ENCODE assay signal across 8 cellular contexts in genomic region chr15:92884813-92885461, GRCh38. TPM values are rescaled to one million over a fixed set of nuclear protein-coding genes. Genes with fewer than 3 reads are reported as not detected.
DNase-seq lines count a peak whose midpoint lies in the region; ATAC-seq and TF ChIP-seq lines count a peak whose summit lies in the region.

No MANE protein-coding gene starts in this region.

- H4K91ac ChIP-seq in trophoblast cell (ENCODE audit: low read depth, low read length), result no peak overlapping the region

- no peak for ATAC-seq in HG03039 (IDR thresholded peaks at IDR 0.05; ENCODE audit: unreplicated experiment)

- H2BK120ac ChIP-seq in trophoblast cell (ENCODE audit: insufficient read depth, low read length, poor library complexity), result no peak overlapping the region

- peak overlapping the region; percentile 43 for H3K4me2 ChIP-seq in trophoblast cell (ENCODE audit: low read length)

- no peaks in the 10 kb centered on the region for H3K27me3 ChIP-seq in trophoblast cell (ENCODE audit: insufficient read depth, low read length)

- no peak overlapping the region for H3K14ac ChIP-seq in trophoblast cell (ENCODE audit: low read length)

- no peak overlapping the region for H3K23ac ChIP-seq in trophoblast cell (ENCODE audit: low read length)

- DNase-seq in NCI-H1105 treated with DMSO at 0.1 percent for 48 hours (lab: John Stamatoyannopoulos, UW), result peak; percentile 4
- no peak for DNase-seq in NCI-H1105 (lab: John Stamatoyannopoulos, UW)
- DNase-seq in RPMI8226, result peak; percentile 36
- DNase-seq in epithelial cell of esophagus (ENCODE audit: low read depth), result no peak
- DNase-seq in trophoblast cell, result peak in 1 of 2 donors; percentile 65
- DNase-seq in central memory CD4-positive, alpha-beta T cell, result no peak
- no peak for DNase-seq in DMS153 (lab: John Stamatoyannopoulos, UW)

- H3K4me3 ChIP-seq in epithelial cell of esophagus (ENCODE audit: low read length) (peak overlapping the region; percentile 95), trophoblast cell (ENCODE audit: low read depth, low read length) (peak overlapping the region; percentile 6)

- no peak overlapping the region for H3K27ac ChIP-seq in trophoblast cell (ENCODE audit: low read depth, low read length)

- H3K4me1 ChIP-seq in trophoblast cell (ENCODE audit: control insufficient read depth in 1 of 2, insufficient read depth in 2 of 2, low read length in 2 of 2), result peaks cover 3 to 6% of the 10 kb centered on the region in 2 experiments

- no peak overlapping the region for H3K18ac ChIP-seq in trophoblast cell (ENCODE audit: low read length)

- TF ChIP-seq CTCF in epithelial cell of esophagus (IDR thresholded peaks at IDR 0.05; ENCODE audit: insufficient read depth, low read depth, low read length, missing control alignments), result no peak

- no peak overlapping the region for H2BK5ac ChIP-seq in trophoblast cell (ENCODE audit: low read depth, low read length, poor library complexity)

- no peak overlapping the region for H2AK5ac ChIP-seq in trophoblast cell (ENCODE audit: low read length)

- H3K79me2 ChIP-seq in trophoblast cell (ENCODE audit: control insufficient read depth, insufficient read depth, low read length, poor library complexity), result peaks cover 10% of the 10 kb centered on the region

- no peaks in the 10 kb centered on the region for H3K9me3 ChIP-seq in trophoblast cell (ENCODE audit: insufficient read depth, low read depth, low read length)

- H3K79me1 ChIP-seq in trophoblast cell (ENCODE audit: low read length), result peaks cover 18% of the 10 kb centered on the region

- no CpG with 5 or more reads among the region's 3 CpGs for WGBS in trophoblast cell (ENCODE audit: extremely low coverage, insufficient coverage, insufficient read length)

- H2AFZ ChIP-seq in trophoblast cell (ENCODE audit: insufficient read depth, low read length, poor library complexity), result no peak overlapping the region

- H3K4ac ChIP-seq in trophoblast cell (ENCODE audit: low read depth, low read length), result no peak overlapping the region

- H4K12ac ChIP-seq in trophoblast cell (ENCODE audit: low read depth, low read length), result no peak overlapping the region

- no peak overlapping the region for H4K8ac ChIP-seq in trophoblast cell (ENCODE audit: low read depth, low read length)

- no peak overlapping the region for H2BK12ac ChIP-seq in trophoblast cell (ENCODE audit: low read length)

- no peak overlapping the region for H3K9ac ChIP-seq in trophoblast cell (ENCODE audit: low read length)

- H3K36me3 ChIP-seq in trophoblast cell (ENCODE audit: control insufficient read depth in 1 of 2, insufficient read depth in 2 of 2, low read length in 2 of 2), result peaks cover 3% of the 10 kb centered on the region in 2 experiments

RNA-seq across cellular contexts. Expression of gene CHD2, which starts 15.2 kb away (rescaled TPM):
- 98.2 and 104 TPM in 2 replicates for polyA plus RNA-seq in trophoblast cell (2013)

Comparison
In these comparisons a context has a peak if more than half of its experiments do, and no peak if none do; other contexts are left out.
1. DNase-seq: peak in NCI-H1105 treated with DMSO at 0.1 percent for 48 hours (single experiment) and RPMI8226 (single experiment); none in NCI-H1105 (single experiment), epithelial cell of esophagus (single experiment), central memory CD4-positive, alpha-beta T cell (single experiment) and DMS153 (single experiment).